1 cellular context compared by ENCODE assay signal in the genomic region with DNA sequence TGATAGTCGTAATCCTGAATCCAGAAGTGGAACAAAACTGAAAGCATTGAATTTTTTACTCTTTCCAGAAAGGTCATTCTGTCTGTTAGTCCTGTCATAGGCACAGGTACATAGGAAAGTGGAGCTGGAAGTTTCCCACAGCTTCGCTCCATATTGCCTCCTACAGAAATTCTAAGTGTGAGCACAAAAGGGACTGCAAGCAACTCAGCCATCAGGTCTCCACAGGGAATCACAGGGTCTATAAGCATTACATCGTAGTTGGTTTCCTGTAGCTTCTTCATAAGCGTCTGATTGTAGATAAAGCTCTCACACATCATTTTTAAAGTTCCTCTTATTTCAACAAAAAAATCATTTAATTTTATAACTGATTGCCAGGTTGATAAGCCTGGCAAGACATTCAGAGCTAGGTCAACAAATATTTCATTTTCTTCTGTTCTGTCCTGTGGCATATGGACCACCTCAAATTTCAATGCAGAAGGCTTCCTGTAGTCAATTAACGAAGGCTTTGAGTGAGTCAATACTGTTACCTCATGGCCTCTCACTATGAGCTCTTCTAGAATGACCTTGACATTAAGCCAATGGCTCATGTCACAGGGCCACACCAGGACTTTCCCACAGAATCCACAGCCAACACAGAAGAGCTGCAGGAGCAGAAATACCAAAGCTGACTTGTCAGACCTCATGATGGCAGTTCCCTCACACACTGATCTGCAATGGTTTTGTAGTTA.
TF ChIP-seq lines count a peak whose summit lies in the region.

Gene UGT2A3, minus strand, starts transcription at position 727 of the 728 bp plus-strand sequence. Its CDS starts 44 bp downstream, at position 683.

TF ChIP-seq in HepG2, 621 proteins besides CTCF, POLR2A, EP300 and RAD21 (continued from another document and continues in another):
- TF ChIP-seq ZHX2 (IDR thresholded peaks at IDR 0.05; ENCODE audit: low read depth) (0 out of 2 replicates have a peak, but pooled peaks have one; percentile 36), ZHX2 (CRISPR knock-in tag; IDR thresholded peaks at IDR 0.05; ENCODE audit: borderline replicate concordance) (no peak), ZNF703 (CRISPR knock-in tag; IDR thresholded peaks at IDR 0.05; ENCODE audit: borderline replicate concordance) (no peak), GRHL1 (CRISPR knock-in tag; conservative IDR thresholded peaks at IDR 0.05) (no peak), PCBP2 (optimal IDR thresholded peaks at IDR 0.05; ENCODE audit: low read depth, low read length, poor library complexity, severe bottlenecking) (no peak), HCFC1 (IDR thresholded peaks at IDR 0.05; ENCODE audit: low read depth, low read length) (no peak), BRF2 (CRISPR knock-in tag; IDR thresholded peaks at IDR 0.05) (no peak), SIN3B (IDR thresholded peaks at IDR 0.05; ENCODE audit: low read length) (no peak), SNAPC2 (CRISPR knock-in tag; IDR thresholded peaks at IDR 0.05) (no peak), ZNF138 (CRISPR knock-in tag; IDR thresholded peaks at IDR 0.05; ENCODE audit: low read depth) (no peak), MED1 (CRISPR knock-in tag; IDR thresholded peaks at IDR 0.05) (peak; percentile 94), ZNF816 (CRISPR knock-in tag; IDR thresholded peaks at IDR 0.05; ENCODE audit: borderline replicate concordance) (no peak), ZNF839 (CRISPR knock-in tag; IDR thresholded peaks at IDR 0.05; ENCODE audit: borderline replicate concordance) (no peak), ZNF546 (CRISPR knock-in tag; conservative IDR thresholded peaks at IDR 0.05) (no peak), JDP2 (CRISPR knock-in tag; IDR thresholded peaks at IDR 0.05; ENCODE audit: borderline replicate concordance) (no peak), TEAD3 (CRISPR knock-in tag; optimal IDR thresholded peaks at IDR 0.05; ENCODE audit: borderline replicate concordance) (peak; percentile 87), CBFB (CRISPR knock-in tag; IDR thresholded peaks at IDR 0.05) (peak; percentile 18; the same call in 1 of the 2 replicates), TGIF2 (CRISPR knock-in tag; IDR thresholded peaks at IDR 0.05) (peak; percentile 78; the same call in 1 of the 2 replicates), ETV6 (CRISPR knock-in tag; conservative IDR thresholded peaks at IDR 0.05) (no peak), ZNF510 (CRISPR knock-in tag; IDR thresholded peaks at IDR 0.05; ENCODE audit: low read depth) (0 out of 2 replicates have a peak, but pooled peaks have one; percentile 6), ZNF367 (CRISPR knock-in tag; IDR thresholded peaks at IDR 0.05; ENCODE audit: borderline replicate concordance) (peak; percentile 41; the same call in 1 of the 2 replicates), ZNF549 (CRISPR knock-in tag; IDR thresholded peaks at IDR 0.05) (no peak), CEBPB (IDR thresholded peaks at IDR 0.05; ENCODE audit: borderline replicate concordance, low read depth, low read length) (peak; percentile 12; the same call in 1 of the 2 replicates), ZNF337 (CRISPR knock-in tag; IDR thresholded peaks at IDR 0.05; ENCODE audit: borderline replicate concordance, low read depth) (no peak), CENPBD1 (CRISPR knock-in tag; IDR thresholded peaks at IDR 0.05; ENCODE audit: borderline replicate concordance, low read depth) (no peak), PAF1 (CRISPR knock-in tag; IDR thresholded peaks at IDR 0.05) (peak; percentile 64; the same call in 1 of the 2 replicates)
- TF ChIP-seq, protein P1, sequence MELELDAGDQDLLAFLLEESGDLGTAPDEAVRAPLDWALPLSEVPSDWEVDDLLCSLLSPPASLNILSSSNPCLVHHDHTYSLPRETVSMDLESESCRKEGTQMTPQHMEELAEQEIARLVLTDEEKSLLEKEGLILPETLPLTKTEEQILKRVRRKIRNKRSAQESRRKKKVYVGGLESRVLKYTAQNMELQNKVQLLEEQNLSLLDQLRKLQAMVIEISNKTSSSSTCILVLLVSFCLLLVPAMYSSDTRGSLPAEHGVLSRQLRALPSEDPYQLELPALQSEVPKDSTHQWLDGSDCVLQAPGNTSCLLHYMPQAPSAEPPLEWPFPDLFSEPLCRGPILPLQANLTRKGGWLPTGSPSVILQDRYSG (CRISPR knock-in tag; IDR thresholded peaks at IDR 0.05): 0 out of 2 replicates have a peak, but pooled peaks have one; percentile 37
- TF ChIP-seq, protein P2, sequence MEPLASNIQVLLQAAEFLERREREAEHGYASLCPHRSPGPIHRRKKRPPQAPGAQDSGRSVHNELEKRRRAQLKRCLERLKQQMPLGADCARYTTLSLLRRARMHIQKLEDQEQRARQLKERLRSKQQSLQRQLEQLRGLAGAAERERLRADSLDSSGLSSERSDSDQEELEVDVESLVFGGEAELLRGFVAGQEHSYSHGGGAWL (CRISPR knock-in tag; IDR thresholded peaks at IDR 0.05): no peak
- TF ChIP-seq, protein P3, sequence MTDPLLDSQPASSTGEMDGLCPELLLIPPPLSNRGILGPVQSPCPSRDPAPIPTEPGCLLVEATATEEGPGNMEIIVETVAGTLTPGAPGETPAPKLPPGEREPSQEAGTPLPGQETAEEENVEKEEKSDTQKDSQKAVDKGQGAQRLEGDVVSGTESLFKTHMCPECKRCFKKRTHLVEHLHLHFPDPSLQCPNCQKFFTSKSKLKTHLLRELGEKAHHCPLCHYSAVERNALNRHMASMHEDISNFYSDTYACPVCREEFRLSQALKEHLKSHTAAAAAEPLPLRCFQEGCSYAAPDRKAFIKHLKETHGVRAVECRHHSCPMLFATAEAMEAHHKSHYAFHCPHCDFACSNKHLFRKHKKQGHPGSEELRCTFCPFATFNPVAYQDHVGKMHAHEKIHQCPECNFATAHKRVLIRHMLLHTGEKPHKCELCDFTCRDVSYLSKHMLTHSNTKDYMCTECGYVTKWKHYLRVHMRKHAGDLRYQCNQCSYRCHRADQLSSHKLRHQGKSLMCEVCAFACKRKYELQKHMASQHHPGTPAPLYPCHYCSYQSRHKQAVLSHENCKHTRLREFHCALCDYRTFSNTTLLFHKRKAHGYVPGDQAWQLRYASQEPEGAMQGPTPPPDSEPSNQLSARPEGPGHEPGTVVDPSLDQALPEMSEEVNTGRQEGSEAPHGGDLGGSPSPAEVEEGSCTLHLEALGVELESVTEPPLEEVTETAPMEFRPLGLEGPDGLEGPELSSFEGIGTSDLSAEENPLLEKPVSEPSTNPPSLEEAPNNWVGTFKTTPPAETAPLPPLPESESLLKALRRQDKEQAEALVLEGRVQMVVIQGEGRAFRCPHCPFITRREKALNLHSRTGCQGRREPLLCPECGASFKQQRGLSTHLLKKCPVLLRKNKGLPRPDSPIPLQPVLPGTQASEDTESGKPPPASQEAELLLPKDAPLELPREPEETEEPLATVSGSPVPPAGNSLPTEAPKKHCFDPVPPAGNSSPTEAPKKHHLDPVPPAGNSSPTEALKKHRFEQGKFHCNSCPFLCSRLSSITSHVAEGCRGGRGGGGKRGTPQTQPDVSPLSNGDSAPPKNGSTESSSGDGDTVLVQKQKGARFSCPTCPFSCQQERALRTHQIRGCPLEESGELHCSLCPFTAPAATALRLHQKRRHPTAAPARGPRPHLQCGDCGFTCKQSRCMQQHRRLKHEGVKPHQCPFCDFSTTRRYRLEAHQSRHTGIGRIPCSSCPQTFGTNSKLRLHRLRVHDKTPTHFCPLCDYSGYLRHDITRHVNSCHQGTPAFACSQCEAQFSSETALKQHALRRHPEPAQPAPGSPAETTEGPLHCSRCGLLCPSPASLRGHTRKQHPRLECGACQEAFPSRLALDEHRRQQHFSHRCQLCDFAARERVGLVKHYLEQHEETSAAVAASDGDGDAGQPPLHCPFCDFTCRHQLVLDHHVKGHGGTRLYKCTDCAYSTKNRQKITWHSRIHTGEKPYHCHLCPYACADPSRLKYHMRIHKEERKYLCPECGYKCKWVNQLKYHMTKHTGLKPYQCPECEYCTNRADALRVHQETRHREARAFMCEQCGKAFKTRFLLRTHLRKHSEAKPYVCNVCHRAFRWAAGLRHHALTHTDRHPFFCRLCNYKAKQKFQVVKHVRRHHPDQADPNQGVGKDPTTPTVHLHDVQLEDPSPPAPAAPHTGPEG (CRISPR knock-in tag; IDR thresholded peaks at IDR 0.05): peak; percentile 73; the same call in 1 of the 2 replicates
- TF ChIP-seq, protein P4, sequence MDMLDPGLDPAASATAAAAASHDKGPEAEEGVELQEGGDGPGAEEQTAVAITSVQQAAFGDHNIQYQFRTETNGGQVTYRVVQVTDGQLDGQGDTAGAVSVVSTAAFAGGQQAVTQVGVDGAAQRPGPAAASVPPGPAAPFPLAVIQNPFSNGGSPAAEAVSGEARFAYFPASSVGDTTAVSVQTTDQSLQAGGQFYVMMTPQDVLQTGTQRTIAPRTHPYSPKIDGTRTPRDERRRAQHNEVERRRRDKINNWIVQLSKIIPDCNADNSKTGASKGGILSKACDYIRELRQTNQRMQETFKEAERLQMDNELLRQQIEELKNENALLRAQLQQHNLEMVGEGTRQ (IDR thresholded peaks at IDR 0.05; ENCODE audit: low read depth, low read length): no peak
- TF ChIP-seq, protein P4 (CRISPR knock-in tag; IDR thresholded peaks at IDR 0.05; ENCODE audit: borderline replicate concordance): no peak
- TF ChIP-seq, protein P5, sequence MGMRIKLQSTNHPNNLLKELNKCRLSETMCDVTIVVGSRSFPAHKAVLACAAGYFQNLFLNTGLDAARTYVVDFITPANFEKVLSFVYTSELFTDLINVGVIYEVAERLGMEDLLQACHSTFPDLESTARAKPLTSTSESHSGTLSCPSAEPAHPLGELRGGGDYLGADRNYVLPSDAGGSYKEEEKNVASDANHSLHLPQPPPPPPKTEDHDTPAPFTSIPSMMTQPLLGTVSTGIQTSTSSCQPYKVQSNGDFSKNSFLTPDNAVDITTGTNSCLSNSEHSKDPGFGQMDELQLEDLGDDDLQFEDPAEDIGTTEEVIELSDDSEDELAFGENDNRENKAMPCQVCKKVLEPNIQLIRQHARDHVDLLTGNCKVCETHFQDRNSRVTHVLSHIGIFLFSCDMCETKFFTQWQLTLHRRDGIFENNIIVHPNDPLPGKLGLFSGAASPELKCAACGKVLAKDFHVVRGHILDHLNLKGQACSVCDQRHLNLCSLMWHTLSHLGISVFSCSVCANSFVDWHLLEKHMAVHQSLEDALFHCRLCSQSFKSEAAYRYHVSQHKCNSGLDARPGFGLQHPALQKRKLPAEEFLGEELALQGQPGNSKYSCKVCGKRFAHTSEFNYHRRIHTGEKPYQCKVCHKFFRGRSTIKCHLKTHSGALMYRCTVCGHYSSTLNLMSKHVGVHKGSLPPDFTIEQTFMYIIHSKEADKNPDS (CRISPR knock-in tag; IDR thresholded peaks at IDR 0.05): no peak
